Comparison of ENCODE assay signal across 1 cellular context in the genomic region with DNA sequence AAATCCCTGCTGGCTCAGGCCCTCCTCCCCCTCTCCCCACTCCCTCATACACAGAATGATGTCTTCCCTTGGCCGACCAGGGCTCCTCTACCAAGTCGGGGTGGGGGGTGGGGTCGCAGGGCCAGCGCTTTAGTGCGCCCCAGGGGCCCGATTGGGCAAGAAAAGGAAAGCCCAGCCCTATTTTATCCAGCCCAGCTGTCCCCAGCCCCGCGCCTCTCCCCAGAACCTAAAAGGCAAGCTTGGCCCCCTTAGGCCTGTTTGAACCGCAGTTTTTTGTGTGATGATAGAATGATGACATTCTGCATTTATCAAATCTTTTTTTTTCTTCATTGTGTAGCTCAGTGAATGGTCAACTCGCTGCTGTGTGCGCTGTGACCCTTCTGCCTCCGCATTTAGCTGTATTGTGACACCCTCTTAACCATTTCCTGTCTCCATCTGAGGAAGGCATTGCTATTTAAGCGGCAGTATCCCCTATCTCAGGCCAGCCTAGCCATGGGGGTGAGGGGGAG.
TF ChIP-seq lines count a peak whose summit lies in the region.

No MANE protein-coding gene starts in this region.

TF ChIP-seq in H1, 55 proteins besides CTCF, POLR2A, EP300 and RAD21 (continued from another document):
- peak; percentile 22; the same call in 1 of the 2 replicates for TF ChIP-seq RXRA (IDR thresholded peaks at IDR 0.05; ENCODE audit: insufficient read depth, low read depth, low read length)
- no peak for TF ChIP-seq BACH1 (IDR thresholded peaks at IDR 0.05; ENCODE audit: low read length)
- peak; percentile 60 for TF ChIP-seq ASH2L (IDR thresholded peaks at IDR 0.05; ENCODE audit: low read length)
- TF ChIP-seq CREB1 (IDR thresholded peaks at IDR 0.05) = no peak
- TF ChIP-seq TEAD4 (IDR thresholded peaks at IDR 0.05; ENCODE audit: low read depth, low read length) = no peak
- TF ChIP-seq SRF (IDR thresholded peaks at IDR 0.05; ENCODE audit: low read depth, low read length) = no peak
- no peak for TF ChIP-seq ATF3 (IDR thresholded peaks at IDR 0.05; ENCODE audit: insufficient read depth, low read depth, low read length)
- no peak for TF ChIP-seq CBX8 (IDR thresholded peaks at IDR 0.05; ENCODE audit: borderline replicate concordance, low read depth, low read length)
- no peak for TF ChIP-seq CBX5 (IDR thresholded peaks at IDR 0.05; ENCODE audit: low read depth, low read length)
- TF ChIP-seq YY1 (IDR thresholded peaks at IDR 0.05; ENCODE audit: low read depth, low read length) = 0 out of 2 replicates have a peak, but pooled peaks have one; percentile 44
